14 cellular contexts compared by ENCODE assay signal in genomic region chr2:44543773-44544725, GRCh38.
A peak's percentile ranks its signal among the peaks of the same experiment; 100 is the strongest.
DNase-seq lines count a peak whose midpoint lies in the region; ATAC-seq, FAIRE-seq and TF ChIP-seq lines count a peak whose summit lies in the region.
"Had no signal": no experiment of that assay in that cellular context is flagged by ENCODE, and none has a peak within 500 bp of the region (broad histone marks: within the 10 kb centered on the region; RNA-seq: fewer than 3 reads in every experiment).

No MANE protein-coding gene starts in this region.

- DNase-seq in DMS 273 (lab: John Stamatoyannopoulos, UW; ENCODE audit: unreplicated experiment) (peak; percentile 20), DMS 273 treated with DMSO at 0.1 percent for 48 hours (lab: John Stamatoyannopoulos, UW) (no peak), NCI-H345 treated with DMSO at 0.1 percent for 48 hours (lab: John Stamatoyannopoulos, UW; ENCODE audit: unreplicated experiment) (peak; percentile 71), dedifferentiated amniotic fluid mesenchymal stem cell (ENCODE audit: extremely low spot score) (peak; percentile 26), HTR-8/SVneo (ENCODE audit: insufficient read length, low spot score) (no peak)
- DNase-seq: NCI-H187, posterior cingulate gyrus, T-helper 9 cell, transverse colon had no signal

- peak overlapping the region; percentile 43 for H3K9ac ChIP-seq in neural cell (ENCODE audit: low read length)

- TF ChIP-seq RAD21 in neural cell (conservative IDR thresholded peaks at IDR 0.05) = no peak

- FAIRE-seq in HTR-8/SVneo (lab: Jason Lieb, UNC) = no peak
- FAIRE-seq: G401.6 had no signal

- TF ChIP-seq CTCF in neural cell (IDR thresholded peaks at IDR 0.05; ENCODE audit: poor library complexity, severe bottlenecking) = no peak

- H2AFZ ChIP-seq in neural cell (ENCODE audit: low read depth, low read length) = no peak overlapping the region

- H3K27me3 ChIP-seq in neural cell (ENCODE audit: insufficient read depth, low read depth, low read length) = no peaks in the 10 kb centered on the region
- H3K27me3 ChIP-seq: transverse colon had no signal

- peak overlapping the region; percentile 36 for H3K4me2 ChIP-seq in neural cell (ENCODE audit: low read length)

- H3K36me3 ChIP-seq in neural cell (ENCODE audit: insufficient read depth, low read length) = no peaks in the 10 kb centered on the region
- H3K36me3 ChIP-seq: transverse colon had no signal

- H3K9me2 ChIP-seq in neural cell (ENCODE audit: insufficient read depth, low read length) = no peaks in the 10 kb centered on the region

- H3F3A ChIP-seq in neural cell (ENCODE audit: insufficient read depth, low read length, poor library complexity, severe bottlenecking) = peaks cover 6% of the 10 kb centered on the region

- no peaks in the 10 kb centered on the region for H3K9me3 ChIP-seq in neural cell (ENCODE audit: low read length)
- H3K9me3 ChIP-seq: transverse colon had no signal

- no peaks in the 10 kb centered on the region for H3K79me2 ChIP-seq in neural cell (replicated peaks; ENCODE audit: insufficient read depth, low read length)

- no peaks in the 10 kb centered on the region for H4K20me1 ChIP-seq in neural cell (ENCODE audit: insufficient read depth)

- peak; percentile 80 for TF ChIP-seq EP300 in neural cell (conservative IDR thresholded peaks at IDR 0.05; ENCODE audit: poor library complexity, severe bottlenecking)

- ATAC-seq in HG03196 (IDR thresholded peaks at IDR 0.05; ENCODE audit: unreplicated experiment) = no peak
- ATAC-seq in GM21447 (IDR thresholded peaks at IDR 0.05; ENCODE audit: unreplicated experiment) = no peak

- peak overlapping the region; percentile 17 for H3K4me3 ChIP-seq in neural cell (ENCODE audit: low read length)
- H3K4me3 ChIP-seq: transverse colon had no signal

- H3K27ac ChIP-seq in neural cell (ENCODE audit: low read length) = peak overlapping the region; percentile 50
- H3K27ac ChIP-seq: 22Rv1, transverse colon had no signal

TF ChIP-seq in neural cell, 6 proteins besides CTCF, POLR2A, EP300 and RAD21:
- TF ChIP-seq REST (IDR thresholded peaks at IDR 0.05; ENCODE audit: borderline replicate concordance) = no peak
- peak; percentile 92 for TF ChIP-seq POLR2AphosphoS5 (IDR thresholded peaks at IDR 0.05)

Comparison
In these comparisons a context has a peak if more than half of its experiments do, and no peak if none do; other contexts are left out.
1. DNase-seq: peak in DMS 273 (single experiment), NCI-H345 treated with DMSO at 0.1 percent for 48 hours (single experiment) and dedifferentiated amniotic fluid mesenchymal stem cell (single experiment); none in DMS 273 treated with DMSO at 0.1 percent for 48 hours (single experiment) and HTR-8/SVneo (single experiment).